1 cellular context compared by ENCODE assay signal in genomic region chr1:65526049-65526556, GRCh38.
TF ChIP-seq lines count a peak whose summit lies in the region.

No MANE protein-coding gene starts in this region.

TF ChIP-seq in K562, 482 proteins besides CTCF, POLR2A, EP300 and RAD21 (continued from another document):
- TF ChIP-seq, protein P1, sequence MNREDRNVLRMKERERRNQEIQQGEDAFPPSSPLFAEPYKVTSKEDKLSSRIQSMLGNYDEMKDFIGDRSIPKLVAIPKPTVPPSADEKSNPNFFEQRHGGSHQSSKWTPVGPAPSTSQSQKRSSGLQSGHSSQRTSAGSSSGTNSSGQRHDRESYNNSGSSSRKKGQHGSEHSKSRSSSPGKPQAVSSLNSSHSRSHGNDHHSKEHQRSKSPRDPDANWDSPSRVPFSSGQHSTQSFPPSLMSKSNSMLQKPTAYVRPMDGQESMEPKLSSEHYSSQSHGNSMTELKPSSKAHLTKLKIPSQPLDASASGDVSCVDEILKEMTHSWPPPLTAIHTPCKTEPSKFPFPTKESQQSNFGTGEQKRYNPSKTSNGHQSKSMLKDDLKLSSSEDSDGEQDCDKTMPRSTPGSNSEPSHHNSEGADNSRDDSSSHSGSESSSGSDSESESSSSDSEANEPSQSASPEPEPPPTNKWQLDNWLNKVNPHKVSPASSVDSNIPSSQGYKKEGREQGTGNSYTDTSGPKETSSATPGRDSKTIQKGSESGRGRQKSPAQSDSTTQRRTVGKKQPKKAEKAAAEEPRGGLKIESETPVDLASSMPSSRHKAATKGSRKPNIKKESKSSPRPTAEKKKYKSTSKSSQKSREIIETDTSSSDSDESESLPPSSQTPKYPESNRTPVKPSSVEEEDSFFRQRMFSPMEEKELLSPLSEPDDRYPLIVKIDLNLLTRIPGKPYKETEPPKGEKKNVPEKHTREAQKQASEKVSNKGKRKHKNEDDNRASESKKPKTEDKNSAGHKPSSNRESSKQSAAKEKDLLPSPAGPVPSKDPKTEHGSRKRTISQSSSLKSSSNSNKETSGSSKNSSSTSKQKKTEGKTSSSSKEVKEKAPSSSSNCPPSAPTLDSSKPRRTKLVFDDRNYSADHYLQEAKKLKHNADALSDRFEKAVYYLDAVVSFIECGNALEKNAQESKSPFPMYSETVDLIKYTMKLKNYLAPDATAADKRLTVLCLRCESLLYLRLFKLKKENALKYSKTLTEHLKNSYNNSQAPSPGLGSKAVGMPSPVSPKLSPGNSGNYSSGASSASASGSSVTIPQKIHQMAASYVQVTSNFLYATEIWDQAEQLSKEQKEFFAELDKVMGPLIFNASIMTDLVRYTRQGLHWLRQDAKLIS (CRISPR knock-in tag; IDR thresholded peaks at IDR 0.05) = no peak
- TF ChIP-seq BRCA1 (IDR thresholded peaks at IDR 0.05) (no peak), BRCA1 (CRISPR knock-in tag; IDR thresholded peaks at IDR 0.05) (no peak), ZKSCAN8 (CRISPR knock-in tag; IDR thresholded peaks at IDR 0.05) (no peak), HMG20A (CRISPR knock-in tag; conservative IDR thresholded peaks at IDR 0.05) (no peak)
TF ChIP-seq in K562: peak in this region for 12.
